Comparison of ENCODE assay signal across 15 cellular contexts in genomic region chr2:228768818-228769217, GRCh38.
DNase-seq lines count a peak whose midpoint lies in the region; ATAC-seq, FAIRE-seq and TF ChIP-seq lines count a peak whose summit lies in the region.
"Had no signal": no experiment of that assay in that cellular context is flagged by ENCODE, and none has a peak within 500 bp of the region (broad histone marks: within the 10 kb centered on the region; RNA-seq: fewer than 3 reads in every experiment).

No MANE protein-coding gene starts in this region.

- H3K4me3 Mint-ChIP-seq in activated CD8-positive, alpha-beta memory T cell treated with anti-CD3 and anti-CD28 coated beads, Interleukin-2, amount 10 ng/mL, durations not matched to agents 7 days and 5 days = no peak overlapping the region
- no peak overlapping the region for H3K4me3 Mint-ChIP-seq in WTC11
- H3K4me3 Mint-ChIP-seq: activated T-cell treated with anti-CD3 and anti-CD28 coated beads, Interleukin-2, amount 50 U/mL, for 72 hours had no signal

- no peak for TF ChIP-seq POLR2A in A549 (IDR thresholded peaks at IDR 0.05; ENCODE audit: low read length)

- TF ChIP-seq RAD21 in A549 (conservative IDR thresholded peaks at IDR 0.05 in 1 of 2, IDR thresholded peaks at IDR 0.05 in 1 of 2) = no peak

- no peak for ATAC-seq in A549
- no peak for ATAC-seq in activated CD8-positive, alpha-beta memory T cell treated with anti-CD3 and anti-CD28 coated beads, Interleukin-2, amount 10 ng/mL, durations not matched to agents 7 days and 5 days
- no peak for ATAC-seq in WTC11
- ATAC-seq: activated T-cell treated with anti-CD3 and anti-CD28 coated beads, Interleukin-2, amount 50 U/mL, for 72 hours had no signal

- in situ Hi-C loops in astrocyte of the cerebellum (cut with HindIII; ENCODE audit: low sequenced_read_pairs) = no loop called here

- H3K9me3 Mint-ChIP-seq in activated CD8-positive, alpha-beta memory T cell treated with anti-CD3 and anti-CD28 coated beads, Interleukin-2, amount 10 ng/mL, durations not matched to agents 7 days and 5 days (ENCODE audit: low read depth) = no peaks in the 10 kb centered on the region
- peaks cover 24% of the 10 kb centered on the region for H3K9me3 Mint-ChIP-seq in WTC11

- POLR2A ChIA-PET in A549 (lab: Yijun Ruan, JAX) (no interaction called here), WTC11 (lab: Charles Lee) (no interaction called here)

- H3K4me2 ChIP-seq in A549 = no peak overlapping the region
- H3K4me2 ChIP-seq: BLaER1 had no signal

- no peaks in the 10 kb centered on the region for H3K36me3 Mint-ChIP-seq in activated CD8-positive, alpha-beta memory T cell treated with anti-CD3 and anti-CD28 coated beads, Interleukin-2, amount 10 ng/mL, durations not matched to agents 7 days and 5 days
- H3K36me3 Mint-ChIP-seq in WTC11 = no peaks in the 10 kb centered on the region

- FAIRE-seq in A549 (lab: Jason Lieb, UNC) = no peak

- no peak for TF ChIP-seq CTCF in A549 (IDR thresholded peaks at IDR 0.05)
- no peak for TF ChIP-seq CTCF in astrocyte of the cerebellum (IDR thresholded peaks at IDR 0.05; ENCODE audit: low read depth, low read length, missing control alignments)
- TF ChIP-seq CTCF in WTC11 (IDR thresholded peaks at IDR 0.05) = no peak

- H3K4me1 Mint-ChIP-seq in activated CD8-positive, alpha-beta memory T cell treated with anti-CD3 and anti-CD28 coated beads, Interleukin-2, amount 10 ng/mL, durations not matched to agents 7 days and 5 days = no peaks in the 10 kb centered on the region
- no peaks in the 10 kb centered on the region for H3K4me1 Mint-ChIP-seq in WTC11

- H3K27ac ChIP-seq in A549 = no peak overlapping the region
- H3K27ac ChIP-seq: BLaER1, HL-60, SJSA1 had no signal

- H3K4me3 ChIP-seq in A549 (no peak overlapping the region), astrocyte of the cerebellum (ENCODE audit: low read depth, low read length) (no peak overlapping the region)
- H3K4me3 ChIP-seq: BLaER1, SJSA1 had no signal

- no peak overlapping the region for H3K27ac Mint-ChIP-seq in activated CD8-positive, alpha-beta memory T cell treated with anti-CD3 and anti-CD28 coated beads, Interleukin-2, amount 10 ng/mL, durations not matched to agents 7 days and 5 days
- no peak overlapping the region for H3K27ac Mint-ChIP-seq in WTC11
- H3K27ac Mint-ChIP-seq: activated T-cell treated with anti-CD3 and anti-CD28 coated beads, Interleukin-2, amount 50 U/mL, for 72 hours had no signal

- no peaks in the 10 kb centered on the region for H3K4me1 ChIP-seq in A549
- H3K4me1 ChIP-seq: BLaER1, SJSA1 had no signal

- no peaks in the 10 kb centered on the region for H3K27me3 Mint-ChIP-seq in activated CD8-positive, alpha-beta memory T cell treated with anti-CD3 and anti-CD28 coated beads, Interleukin-2, amount 10 ng/mL, durations not matched to agents 7 days and 5 days
- H3K27me3 Mint-ChIP-seq in WTC11 (ENCODE audit: low read depth) = no peaks in the 10 kb centered on the region

- WGBS in A549 (ENCODE audit: missing lambda C conversion rate) = 5% methylated on average over 1 of the region's 1 CpG

- DNase-seq in A549 (ENCODE audit: low read depth in 1 of 2, low spot score in 1 of 2) = no peak
- peak; percentile 66 for DNase-seq in HCEC 1CT
- DNase-seq in astrocyte of the cerebellum (ENCODE audit: low read depth) = peak; percentile 67
- DNase-seq in hepatic stellate cell (ENCODE audit: low spot score) = peak; percentile 47
- DNase-seq in activated CD8-positive, alpha-beta memory T cell treated with anti-CD3 and anti-CD28 coated beads, Interleukin-2, amount 10 ng/mL, durations not matched to agents 7 days and 5 days = no peak
- no peak for DNase-seq in Kasumi-1 (lab: John Stamatoyannopoulos, UW)
- no peak for DNase-seq in WTC11 (ENCODE audit: low spot score)
- DNase-seq in activated effector memory CD4-positive, alpha-beta T cell treated with Interleukin-2 at 50 U/mL for 16 hours = no peak
- DNase-seq: activated CD4-positive, CD25-positive, alpha-beta regulatory T cell; activated T-cell treated with anti-CD3 and anti-CD28 coated beads, Interleukin-2, amount 50 U/mL, for 72 hours; foreskin melanocyte; NCI-H524 had no signal

- no peak for TF ChIP-seq EP300 in A549 (IDR thresholded peaks at IDR 0.05)

- H3K9me3 ChIP-seq in A549 = no peaks in the 10 kb centered on the region
- H3K9me3 ChIP-seq: BLaER1 had no signal

- CTCF ChIA-PET in A549 (lab: Yijun Ruan, JAX) = no interaction called here
- CTCF ChIA-PET in activated CD8-positive, alpha-beta memory T cell treated with anti-CD3 and anti-CD28 coated beads, Interleukin-2, amount 10 ng/mL, durations not matched to agents 7 days and 5 days (lab: Charles Lee) = no interaction called here
- CTCF ChIA-PET in WTC11 (lab: Charles Lee) = no interaction called here

TF ChIP-seq in A549, 52 proteins besides CTCF, POLR2A, EP300 and RAD21:
- TF ChIP-seq FOSL2 (IDR thresholded peaks at IDR 0.05) (no peak), FOSL2 (CRISPR knock-in tag; IDR thresholded peaks at IDR 0.05) (0 out of 2 replicates have a peak, but pooled peaks have one; percentile 6)
- TF ChIP-seq, protein P1, sequence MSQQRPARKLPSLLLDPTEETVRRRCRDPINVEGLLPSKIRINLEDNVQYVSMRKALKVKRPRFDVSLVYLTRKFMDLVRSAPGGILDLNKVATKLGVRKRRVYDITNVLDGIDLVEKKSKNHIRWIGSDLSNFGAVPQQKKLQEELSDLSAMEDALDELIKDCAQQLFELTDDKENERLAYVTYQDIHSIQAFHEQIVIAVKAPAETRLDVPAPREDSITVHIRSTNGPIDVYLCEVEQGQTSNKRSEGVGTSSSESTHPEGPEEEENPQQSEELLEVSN (IDR thresholded peaks at IDR 0.05; ENCODE audit: borderline replicate concordance, low read depth) = no peak

TF ChIP-seq in WTC11, 78 proteins besides CTCF, POLR2A, EP300 and RAD21 (continues in another document):
- TF ChIP-seq JUN (CRISPR knock-in tag; IDR thresholded peaks at IDR 0.05) (no peak), FOXP1 (CRISPR knock-in tag; IDR thresholded peaks at IDR 0.05; ENCODE audit: borderline replicate concordance) (no peak), FOXP4 (CRISPR knock-in tag; IDR thresholded peaks at IDR 0.05) (no peak), ATF2 (CRISPR knock-in tag; IDR thresholded peaks at IDR 0.05; ENCODE audit: borderline replicate concordance, low read depth) (no peak), ZNF317 (CRISPR knock-in tag; IDR thresholded peaks at IDR 0.05; ENCODE audit: borderline replicate concordance, low read depth) (no peak), TEAD4 (CRISPR knock-in tag; IDR thresholded peaks at IDR 0.05) (no peak), ZNF138 (CRISPR knock-in tag; conservative IDR thresholded peaks at IDR 0.05) (no peak)
- TF ChIP-seq, protein P2, sequence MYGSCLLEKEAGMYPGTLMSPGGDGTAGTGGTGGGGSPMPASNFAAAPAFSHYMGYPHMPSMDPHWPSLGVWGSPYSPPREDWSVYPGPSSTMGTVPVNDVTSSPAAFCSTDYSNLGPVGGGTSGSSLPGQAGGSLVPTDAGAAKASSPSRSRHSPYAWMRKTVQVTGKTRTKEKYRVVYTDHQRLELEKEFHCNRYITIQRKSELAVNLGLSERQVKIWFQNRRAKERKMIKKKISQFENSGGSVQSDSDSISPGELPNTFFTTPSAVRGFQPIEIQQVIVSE (CRISPR knock-in tag; IDR thresholded peaks at IDR 0.05; ENCODE audit: borderline replicate concordance) = no peak
- TF ChIP-seq, protein P3, sequence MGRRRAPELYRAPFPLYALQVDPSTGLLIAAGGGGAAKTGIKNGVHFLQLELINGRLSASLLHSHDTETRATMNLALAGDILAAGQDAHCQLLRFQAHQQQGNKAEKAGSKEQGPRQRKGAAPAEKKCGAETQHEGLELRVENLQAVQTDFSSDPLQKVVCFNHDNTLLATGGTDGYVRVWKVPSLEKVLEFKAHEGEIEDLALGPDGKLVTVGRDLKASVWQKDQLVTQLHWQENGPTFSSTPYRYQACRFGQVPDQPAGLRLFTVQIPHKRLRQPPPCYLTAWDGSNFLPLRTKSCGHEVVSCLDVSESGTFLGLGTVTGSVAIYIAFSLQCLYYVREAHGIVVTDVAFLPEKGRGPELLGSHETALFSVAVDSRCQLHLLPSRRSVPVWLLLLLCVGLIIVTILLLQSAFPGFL (CRISPR knock-in tag; IDR thresholded peaks at IDR 0.05; ENCODE audit: borderline replicate concordance) = no peak
- TF ChIP-seq, protein P4, sequence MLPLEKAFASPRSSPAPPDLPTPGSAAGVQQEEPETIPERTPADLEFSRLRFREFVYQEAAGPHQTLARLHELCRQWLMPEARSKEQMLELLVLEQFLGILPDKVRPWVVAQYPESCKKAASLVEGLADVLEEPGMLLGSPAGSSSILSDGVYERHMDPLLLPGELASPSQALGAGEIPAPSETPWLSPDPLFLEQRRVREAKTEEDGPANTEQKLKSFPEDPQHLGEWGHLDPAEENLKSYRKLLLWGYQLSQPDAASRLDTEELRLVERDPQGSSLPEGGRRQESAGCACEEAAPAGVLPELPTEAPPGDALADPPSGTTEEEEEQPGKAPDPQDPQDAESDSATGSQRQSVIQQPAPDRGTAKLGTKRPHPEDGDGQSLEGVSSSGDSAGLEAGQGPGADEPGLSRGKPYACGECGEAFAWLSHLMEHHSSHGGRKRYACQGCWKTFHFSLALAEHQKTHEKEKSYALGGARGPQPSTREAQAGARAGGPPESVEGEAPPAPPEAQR (CRISPR knock-in tag; IDR thresholded peaks at IDR 0.05) = no peak

Comparison
In these comparisons a context has a peak if more than half of its experiments do, and no peak if none do; other contexts are left out.
1. DNase-seq: peak in HCEC 1CT (single experiment), astrocyte of the cerebellum (single experiment) and hepatic stellate cell (single experiment); none in A549 (0 of 2), activated CD8-positive, alpha-beta memory T cell treated with anti-CD3 and anti-CD28 coated beads, Interleukin-2, amount 10 ng/mL, durations not matched to agents 7 days and 5 days (single experiment), Kasumi-1 (0 of 2), WTC11 (single experiment) and activated effector memory CD4-positive, alpha-beta T cell treated with Interleukin-2 at 50 U/mL for 16 hours (single experiment).